Comparison of ENCODE assay signal across 12 cellular contexts in genomic region chr4:73055241-73055897, GRCh38. TPM values are rescaled to one million over a fixed set of nuclear protein-coding genes. Genes with fewer than 3 reads are reported as not detected.
DNase-seq lines count a peak whose midpoint lies in the region; ATAC-seq, FAIRE-seq and TF ChIP-seq lines count a peak whose summit lies in the region.
"Had no signal": no experiment of that assay in that cellular context is flagged by ENCODE, and none has a peak within 500 bp of the region (broad histone marks: within the 10 kb centered on the region; RNA-seq: fewer than 3 reads in every experiment).

No MANE protein-coding gene starts in this region.

- FAIRE-seq in GM12878 (lab: Jason Lieb, UNC) = peak; percentile 13
- FAIRE-seq: endometrium had no signal

- WGBS in GM12878 (ENCODE audit: insufficient coverage, insufficient replicate concordance, low lambda C conversion rate, missing lambda C conversion rate) = 53% methylated on average over 2 of the region's 2 CpGs

- peaks cover 0 to 13% of the 10 kb centered on the region in 2 experiments; a peak in 2 of 4 replicates for H3K36me3 ChIP-seq in GM12878 (ENCODE audit: control insufficient read depth in 2 of 2, insufficient read depth in 2 of 2, low read length in 1 of 2)

- no peak overlapping the region for H2AFZ ChIP-seq in GM12878 (ENCODE audit: control insufficient read depth, low read depth, low read length)

- H3K27ac Mint-ChIP-seq in osteocyte (ENCODE audit: unreplicated experiment) = no peak overlapping the region
- H3K27ac Mint-ChIP-seq in stimulated activated naive B cell treated with anti-CD40 and anti-IgM and Interleukin-4, amounts not matched to agents 10 μg/mL and 1 μg/mL and 100 μg/mL, for 72 hours = no peak overlapping the region

- H3K4me2 ChIP-seq in GM12878 (ENCODE audit: control insufficient read depth, insufficient read depth) = peak overlapping the region; percentile 53; the same call in 1 of the 2 replicates

- no peaks in the 10 kb centered on the region for H3K79me2 ChIP-seq in GM12878 (ENCODE audit: control insufficient read depth, insufficient read depth, low read length)

- H3K4me3 ChIP-seq in GM12878 = no peak overlapping the region

- peak; percentile 92 for ATAC-seq in GM18498 (IDR thresholded peaks at IDR 0.05; ENCODE audit: unreplicated experiment)
- peak; percentile 52 for ATAC-seq in GM19467 (IDR thresholded peaks at IDR 0.05; ENCODE audit: unreplicated experiment)
- peak; percentile 71 for ATAC-seq in HG03064 (IDR thresholded peaks at IDR 0.05; ENCODE audit: low read depth, unreplicated experiment)
- ATAC-seq in GM12878 = peak; percentile 83
- ATAC-seq in stimulated activated naive B cell treated with anti-CD40 and anti-IgM and Interleukin-4, amounts not matched to agents 10 μg/mL and 1 μg/mL and 100 μg/mL, for 72 hours (replicated peaks) = no peak

- peaks cover 8% of the 10 kb centered on the region; the same call in 1 of the 2 replicates for H3K4me1 ChIP-seq in GM12878 (ENCODE audit: control insufficient read depth, insufficient read depth, low read length)

- TF ChIP-seq RAD21 in GM12878 (IDR thresholded peaks at IDR 0.05; ENCODE audit: insufficient read depth, low read depth, low read length) = no peak

- in situ Hi-C loops in GM12878 (cut with MboI) = loop anchor here (25.0 kb wide), 1 partner anchor 1107 kb away; the partner anchor contains the start of gene MTHFD2L

- H3K4me1 Mint-ChIP-seq in osteocyte (ENCODE audit: unreplicated experiment) = no peaks in the 10 kb centered on the region
- H3K4me1 Mint-ChIP-seq in stimulated activated naive B cell treated with anti-CD40 and anti-IgM and Interleukin-4, amounts not matched to agents 10 μg/mL and 1 μg/mL and 100 μg/mL, for 72 hours = peaks cover 5 to 6% of the 10 kb centered on the region in 2 donors

- DNase-seq in GM12878 (ENCODE audit: low read depth, low spot score) = no peak
- no peak for DNase-seq in osteocyte (ENCODE audit: extremely low spot score, unreplicated experiment)
- no peak for DNase-seq in NOMO-1 treated with dmso at 0.1 percent for 144 hours (lab: John Stamatoyannopoulos, UW; ENCODE audit: unreplicated experiment)
- no peak for DNase-seq in stimulated activated naive B cell treated with anti-CD40 and anti-IgM and Interleukin-4, amounts not matched to agents 10 μg/mL and 1 μg/mL and 100 μg/mL, for 72 hours
- DNase-seq in stimulated activated CD4-positive, alpha-beta T cell treated with anti-CD3 and anti-CD28 coated beads, Interleukin-4, amount 100 ng/mL, for 24 hours = no peak
- DNase-seq: activated CD8-positive, alpha-beta memory T cell treated with anti-CD3 and anti-CD28 coated beads, Interleukin-2, amount 50 U/mL, for 48 hours; HCEC 1CT; NCI-H1436 had no signal

- H4K20me1 ChIP-seq in GM12878 (ENCODE audit: control insufficient read depth, insufficient read depth) = no peaks in the 10 kb centered on the region

- intact Hi-C loops in GM12878 (cut with micrococcal nuclease; ENCODE audit: unreplicated experiment) = no loop called here

- peaks cover 32% of the 10 kb centered on the region for H3K36me3 Mint-ChIP-seq in osteocyte (ENCODE audit: unreplicated experiment)
- peaks cover 27 to 48% of the 10 kb centered on the region in 2 donors for H3K36me3 Mint-ChIP-seq in stimulated activated naive B cell treated with anti-CD40 and anti-IgM and Interleukin-4, amounts not matched to agents 10 μg/mL and 1 μg/mL and 100 μg/mL, for 72 hours

- no peak overlapping the region; the same call in 1 of the 2 replicates for H3K27ac ChIP-seq in GM12878 (ENCODE audit: control insufficient read depth, insufficient read depth)

- no peak for TF ChIP-seq POLR2A in GM12878 (IDR thresholded peaks at IDR 0.05; ENCODE audit: low read depth, low read length)

- no peaks in the 10 kb centered on the region for H3K27me3 ChIP-seq in GM12878 (replicated peaks in 1 of 2; ENCODE audit: control insufficient read depth in 2 of 2, insufficient read depth in 2 of 2, low read length in 1 of 2)

- no peaks in the 10 kb centered on the region for H3K9me3 ChIP-seq in GM12878 (replicated peaks; ENCODE audit: control insufficient read depth, insufficient read depth, low read length)

- no peak overlapping the region for H3K9ac ChIP-seq in GM12878 (ENCODE audit: control insufficient read depth, insufficient read depth, low read length)

- no peaks in the 10 kb centered on the region for H3K27me3 Mint-ChIP-seq in osteocyte (ENCODE audit: unreplicated experiment)
- H3K27me3 Mint-ChIP-seq in stimulated activated naive B cell treated with anti-CD40 and anti-IgM and Interleukin-4, amounts not matched to agents 10 μg/mL and 1 μg/mL and 100 μg/mL, for 72 hours = no peaks in the 10 kb centered on the region

- TF ChIP-seq EP300 in GM12878 (IDR thresholded peaks at IDR 0.05; ENCODE audit: borderline replicate concordance in 1 of 2, control insufficient read depth in 1 of 2, low read depth in 2 of 2, low read length in 2 of 2) = no peak

- SMC1A ChIA-PET in GM12878 (lab: Charles Lee; ENCODE audit: uncharacterized antibody, unreplicated experiment) = interaction anchor here (1.2 kb wide), 1 partner anchor 12 kb away, joined by 3 read pairs; no protein-coding TSS in a partner anchor

- RAD21 ChIA-PET in GM12878 (lab: Charles Lee; ENCODE audit: unreplicated experiment) = no interaction called here

- POLR2A ChIA-PET in GM12878 (lab: Charles Lee) = interaction anchor here (0.6 kb wide), 1 partner anchor 133 kb away, joined by 4 read pairs; no protein-coding TSS in a partner anchor

- no peak overlapping the region for H3K4me3 Mint-ChIP-seq in osteocyte (ENCODE audit: unreplicated experiment)
- H3K4me3 Mint-ChIP-seq in stimulated activated naive B cell treated with anti-CD40 and anti-IgM and Interleukin-4, amounts not matched to agents 10 μg/mL and 1 μg/mL and 100 μg/mL, for 72 hours = no peak overlapping the region

- TF ChIP-seq CTCF in GM12878 (IDR thresholded peaks at IDR 0.05 in 2 of 3, conservative IDR thresholded peaks at IDR 0.05 in 1 of 3; ENCODE audit: control insufficient read depth in 2 of 3, extremely low read depth in 1 of 3, insufficient read depth in 1 of 3, low read depth in 3 of 3, low read length in 3 of 3) = no peak
- no peak for TF ChIP-seq CTCF in osteocyte (IDR thresholded peaks at IDR 0.05)

- CTCF ChIA-PET in GM12878 (lab: Yijun Ruan, JAX) = interaction anchor here (1.4 kb wide), 1 partner anchor 15 kb away, joined by 4 read pairs; no protein-coding TSS in a partner anchor

- no TSS peak for BruUV-seq in GM12878 (replicated peaks; lab: Mats Ljungman, UMichigan)

- no peaks in the 10 kb centered on the region for H3K9me3 Mint-ChIP-seq in osteocyte (ENCODE audit: unreplicated experiment)
- no peaks in the 10 kb centered on the region for H3K9me3 Mint-ChIP-seq in stimulated activated naive B cell treated with anti-CD40 and anti-IgM and Interleukin-4, amounts not matched to agents 10 μg/mL and 1 μg/mL and 100 μg/mL, for 72 hours

TF ChIP-seq in GM12878, 131 proteins besides CTCF, POLR2A, EP300 and RAD21:
- TF ChIP-seq BHLHE40 (IDR thresholded peaks at IDR 0.05; ENCODE audit: borderline replicate concordance in 1 of 2, low read depth in 2 of 2, low read length in 1 of 2) (no peak), SPI1 (IDR thresholded peaks at IDR 0.05; ENCODE audit: borderline replicate concordance, insufficient read depth, low read depth, low read length) (peak; percentile 40; the same call in 1 of the 2 replicates)
TF ChIP-seq in GM12878: peak in this region for 1.

RNA-seq across cellular contexts. Expression of gene COX18, which starts 14.1 kb away (rescaled TPM):
- total RNA-seq in GM12878 (2013; cell fraction: nucleolus; rRNA removed) = 24.3 and 25.0 TPM in 2 replicates
- total RNA-seq in GM12878 (2014; rRNA removed) (36.4 and 38.4 TPM in 2 replicates), GM12878 (2014; rRNA removed; fragmentation: Illumina TruSeq; extraction: Trizol) (16.9 and 17.6 TPM in 2 replicates), GM12878 (2021) (22.0 and 24.5 TPM in 2 replicates), osteocyte (14.6 and 16.7 TPM in 2 replicates)
- polyA plus RNA-seq in GM12878 (2011; ENCODE audit: low read depth) = 8.4 TPM
- polyA plus RNA-seq in GM12878 (2011; rRNA removed) (28.5 and 31.9 TPM in 2 replicates), GM12878 (2014; fragmentation: Illumina TruSeq; extraction: Trizol) (18.6 and 19.7 TPM in 2 replicates), GM12878 (2014; fragmentation: Nextera tagmentation; extraction: Ambion mirVana) (10 to 100 TPM in 1 of 2 experiments, 1 to 10 TPM in 1; 7.2 to 10.2 TPM), GM12878 (2014; rRNA removed) (26.3 and 26.6 TPM in 2 replicates), GM12878 (2016; fragmentation: Nextera tagmentation; extraction: Ambion mirVana) (10 to 100 TPM in 1 of 2 experiments, 1 to 10 TPM in 1; 9.9 to 11.4 TPM)
- 29.9 and 30.6 TPM in 2 replicates for polyA plus RNA-seq in GM12878 (2011; cell fraction: cytosol; rRNA removed)
- polyA plus RNA-seq in GM12878 (2011; cell fraction: nucleus; rRNA removed) = 15.9 and 17.0 TPM in 2 replicates
- 8.6 and 14.4 TPM in 2 replicates for polyA plus RNA-seq in GM12878 (2012)
- polyA minus RNA-seq in GM12878 (2011; rRNA and poly(A)+ RNA removed) = 44.8 and 45.2 TPM in 2 replicates
- polyA minus RNA-seq in GM12878 (2011; cell fraction: cytosol; rRNA and poly(A)+ RNA removed) = 15.5 and 20.0 TPM in 2 replicates
- 17.4 and 27.1 TPM in 2 replicates for polyA minus RNA-seq in GM12878 (2011; cell fraction: nucleus; rRNA and poly(A)+ RNA removed)

Comparison
In these comparisons a context has a peak if more than half of its experiments do, and no peak if none do; other contexts are left out.
1. ATAC-seq: peak in GM18498 (single experiment), GM19467 (single experiment), HG03064 (single experiment) and GM12878 (single experiment); none in stimulated activated naive B cell treated with anti-CD40 and anti-IgM and Interleukin-4, amounts not matched to agents 10 μg/mL and 1 μg/mL and 100 μg/mL, for 72 hours (0 of 2).